8 cellular contexts compared by ENCODE assay signal in genomic region chr11:66467034-66467659, GRCh38. TPM values are rescaled to one million over a fixed set of nuclear protein-coding genes. Genes with fewer than 3 reads are reported as not detected.
DNase-seq lines count a peak whose midpoint lies in the region; ATAC-seq and TF ChIP-seq lines count a peak whose summit lies in the region.

No MANE protein-coding gene starts in this region.

- H4K20me1 ChIP-seq in DOHH2 (ENCODE audit: control insufficient read depth, insufficient read depth, low read depth, low read length), result no peaks in the 10 kb centered on the region

- H3K4me3 ChIP-seq in DOHH2 (ENCODE audit: low read length), result peak overlapping the region; percentile 75
- H3K4me3 ChIP-seq in ovary, result peak overlapping the region; percentile 70

- no peak for TF ChIP-seq POLR2A in ovary (IDR thresholded peaks at IDR 0.05)

- peaks cover 25% of the 10 kb centered on the region for H3K4me1 ChIP-seq in DOHH2 (ENCODE audit: control insufficient read depth, low read length)
- H3K4me1 ChIP-seq in ovary (ENCODE audit: insufficient read depth), result no peaks in the 10 kb centered on the region

- WGBS in ovary, 3 donors, result 1% methylated on average over 40 to 72 of the region's 72 CpGs

- DNase-seq in activated CD4-positive, alpha-beta T cell treated with anti-CD3 and anti-CD28 coated beads, Interleukin-2, amount 50 U/mL, for 4 hours, result peak; percentile 18 to 29
- DNase-seq in germinal center (ENCODE audit: low spot score), result peak; percentile 66
- DNase-seq in ovary, result peak in 1 of 5 donors; percentile 49
- no peak for DNase-seq in mesenteric fat pad (ENCODE audit: low spot score)
- DNase-seq in DMS114 treated with DMSO at 0.1 percent for 48 hours (lab: John Stamatoyannopoulos, UW; ENCODE audit: unreplicated experiment), result no peak

- H3K9me3 ChIP-seq in DOHH2 (ENCODE audit: control insufficient read depth, insufficient read depth, low read length) (peaks cover 4% of the 10 kb centered on the region; the same call in 1 of the 2 replicates), ovary (no peaks in the 10 kb centered on the region)

- H3K4me2 ChIP-seq in DOHH2 (ENCODE audit: low read length), result peak overlapping the region; percentile 88

- no peak overlapping the region for H3K27ac ChIP-seq in DOHH2 (ENCODE audit: low read depth, low read length)
- H3K27ac ChIP-seq in ovary, result peak overlapping the region in 1 of 2 donors; percentile 39

- peak; percentile 38 for TF ChIP-seq CTCF in DOHH2 (IDR thresholded peaks at IDR 0.05; ENCODE audit: low read depth, low read length, poor library complexity, severe bottlenecking)
- peak in 2 of 3 donors; percentile 41 to 64 for TF ChIP-seq CTCF in ovary (IDR thresholded peaks at IDR 0.05)

- peaks cover 5% of the 10 kb centered on the region; the same call in 1 of the 2 replicates for H3F3A ChIP-seq in DOHH2 (ENCODE audit: control insufficient read depth, insufficient read depth)

- H3K9me2 ChIP-seq in DOHH2 (replicated peaks; ENCODE audit: control insufficient read depth, low read length), result no peaks in the 10 kb centered on the region

- H3K36me3 ChIP-seq in DOHH2 (ENCODE audit: control insufficient read depth, low read length) (no peaks in the 10 kb centered on the region), ovary (no peaks in the 10 kb centered on the region)

- H3K27me3 ChIP-seq in DOHH2 (ENCODE audit: control insufficient read depth, low read length), result peaks cover 9% of the 10 kb centered on the region
- no peaks in the 10 kb centered on the region for H3K27me3 ChIP-seq in ovary

- TF ChIP-seq EP300 in ovary (IDR thresholded peaks at IDR 0.05), result no peak

- no peaks in the 10 kb centered on the region for H3K79me2 ChIP-seq in DOHH2 (ENCODE audit: control insufficient read depth, low read length)

- ATAC-seq in GM19328 (IDR thresholded peaks at IDR 0.05; ENCODE audit: unreplicated experiment) (peak; percentile 24), HG03521 (IDR thresholded peaks at IDR 0.05; ENCODE audit: unreplicated experiment) (peak; percentile 30)

- intact Hi-C loops in ovary (cut with DNase I), result no loop called here

RNA-seq across cellular contexts. Expression of gene PELI3, which starts 0.4 kb away (rescaled TPM):
- total RNA-seq in ovary, result 10 to 100 TPM; 13.9 to 29.6 (median 21.7) TPM
- polyA plus RNA-seq in ovary, result 10 to 100 TPM in 1 of 2 donors, 1 to 10 TPM in 1; 7.6 to 18.5 TPM
- total RNA-seq in mesenteric fat pad, result 11.6 TPM

RNA-seq across cellular contexts. Expression of gene DPP3, which starts 13.1 kb away (rescaled TPM):
- 10 to 100 TPM in 5 of 7 donors, 1 to 10 TPM in 2; 6.5 to 19.3 (median 13.1) TPM for total RNA-seq in ovary
- polyA plus RNA-seq in ovary, result 1 to 10 TPM; 8.2 TPM
- 26.5 TPM for total RNA-seq in mesenteric fat pad

RNA-seq across cellular contexts. Expression of gene MRPL11, which starts 28.5 kb away (rescaled TPM):
- 10 to 100 TPM; 30.9 to 53.5 (median 44.1) TPM for total RNA-seq in ovary
- polyA plus RNA-seq in ovary, result 10 to 100 TPM; 38.9 to 41.4 TPM
- 32.2 TPM for total RNA-seq in mesenteric fat pad

RNA-seq across cellular contexts. Expression of gene BBS1, which starts 43.3 kb away (rescaled TPM):
- total RNA-seq in ovary (10 to 100 TPM; 54.7 to 78.3 (median 69.1) TPM), mesenteric fat pad (14.8 TPM)
- polyA plus RNA-seq in ovary, result 10 to 100 TPM; 33.8 to 41.6 TPM

RNA-seq across cellular contexts. Expression of gene NPAS4, which starts 46.3 kb away (rescaled TPM):
- total RNA-seq in ovary, result 1 to 10 TPM in 1 of 7 donors, under 1 TPM in 4, not detected in 2; 0.07 to 3.3 (median 0.36) TPM
- polyA plus RNA-seq in ovary, result under 1 TPM; 0.11 to 0.25 TPM
- total RNA-seq in mesenteric fat pad, result not detected

Comparison
In these comparisons a context has a peak if more than half of its experiments do, and no peak if none do; other contexts are left out.
1. DNase-seq: peak in activated CD4-positive, alpha-beta T cell treated with anti-CD3 and anti-CD28 coated beads, Interleukin-2, amount 50 U/mL, for 4 hours (2 of 2) and germinal center (single experiment); none in mesenteric fat pad (single experiment) and DMS114 treated with DMSO at 0.1 percent for 48 hours (single experiment).